Comparison of ENCODE assay signal across 2 cellular contexts in genomic region chr16:14495213-14496046, GRCh38.
TF ChIP-seq lines count a peak whose summit lies in the region.

No MANE protein-coding gene starts in this region.

TF ChIP-seq in HepG2, 621 proteins besides CTCF, POLR2A, EP300 and RAD21 (continues in another document):
- TF ChIP-seq FOXP4 (CRISPR knock-in tag; IDR thresholded peaks at IDR 0.05) (0 out of 2 replicates have a peak, but pooled peaks have one; percentile 30), CHD4 (IDR thresholded peaks at IDR 0.05; ENCODE audit: borderline replicate concordance, low read length) (no peak), ZBTB43 (CRISPR knock-in tag; conservative IDR thresholded peaks at IDR 0.05) (no peak), ELF3 (CRISPR knock-in tag; IDR thresholded peaks at IDR 0.05) (no peak), POLR2AphosphoS5 (IDR thresholded peaks at IDR 0.05; ENCODE audit: low read depth, low read length) (no peak), ZMYM3 (CRISPR knock-in tag; IDR thresholded peaks at IDR 0.05) (peak; percentile 72), ZZZ3 (CRISPR knock-in tag; IDR thresholded peaks at IDR 0.05; ENCODE audit: borderline replicate concordance) (no peak), ZNF605 (CRISPR knock-in tag; IDR thresholded peaks at IDR 0.05) (0 out of 2 replicates have a peak, but pooled peaks have one; percentile 24), ZMAT3 (CRISPR knock-in tag; conservative IDR thresholded peaks at IDR 0.05) (no peak), FOXK2 (IDR thresholded peaks at IDR 0.05) (no peak), NR1H2 (CRISPR knock-in tag; IDR thresholded peaks at IDR 0.05; ENCODE audit: borderline replicate concordance, low read depth) (no peak), NFE2L1 (CRISPR knock-in tag; IDR thresholded peaks at IDR 0.05; ENCODE audit: borderline replicate concordance) (no peak), ZIK1 (CRISPR knock-in tag; IDR thresholded peaks at IDR 0.05; ENCODE audit: borderline replicate concordance, low read depth) (no peak), ZNF121 (CRISPR knock-in tag; IDR thresholded peaks at IDR 0.05) (peak; percentile 96), ZBTB39 (CRISPR knock-in tag; IDR thresholded peaks at IDR 0.05) (no peak), DRAP1 (CRISPR knock-in tag; IDR thresholded peaks at IDR 0.05) (no peak), TEAD3 (CRISPR knock-in tag; optimal IDR thresholded peaks at IDR 0.05; ENCODE audit: borderline replicate concordance) (peak; percentile 60), ZBTB4 (CRISPR knock-in tag; IDR thresholded peaks at IDR 0.05; ENCODE audit: borderline replicate concordance) (0 out of 2 replicates have a peak, but pooled peaks have one; percentile 25), REXO4 (CRISPR knock-in tag; IDR thresholded peaks at IDR 0.05; ENCODE audit: borderline replicate concordance) (no peak), IRF2 (CRISPR knock-in tag; IDR thresholded peaks at IDR 0.05) (no peak), DMAP1 (CRISPR knock-in tag; IDR thresholded peaks at IDR 0.05) (no peak)

TF ChIP-seq in SK-N-SH treated with all-trans-retinoic acid at 6 μM for 48 hours, 23 proteins besides CTCF, POLR2A, EP300 and RAD21:
- TF ChIP-seq CSRNP3 (CRISPR knock-in tag; IDR thresholded peaks at IDR 0.05) (no peak), BACH2 (CRISPR knock-in tag; IDR thresholded peaks at IDR 0.05; ENCODE audit: borderline replicate concordance) (no peak), ZNF565 (CRISPR knock-in tag; conservative IDR thresholded peaks at IDR 0.05; ENCODE audit: low read depth) (no peak), GLIS3 (CRISPR knock-in tag; IDR thresholded peaks at IDR 0.05) (no peak), ZFP3 (CRISPR knock-in tag; IDR thresholded peaks at IDR 0.05) (no peak), ARNTL (CRISPR knock-in tag; IDR thresholded peaks at IDR 0.05; ENCODE audit: borderline replicate concordance, low read depth) (no peak), PATZ1 (CRISPR knock-in tag; IDR thresholded peaks at IDR 0.05; ENCODE audit: borderline replicate concordance) (no peak), CSDC2 (CRISPR knock-in tag; IDR thresholded peaks at IDR 0.05) (no peak), PPARA (CRISPR knock-in tag; IDR thresholded peaks at IDR 0.05; ENCODE audit: borderline replicate concordance) (no peak), ESRRG (CRISPR knock-in tag; IDR thresholded peaks at IDR 0.05) (no peak), OSR1 (CRISPR knock-in tag; IDR thresholded peaks at IDR 0.05) (no peak), POU6F1 (CRISPR knock-in tag; IDR thresholded peaks at IDR 0.05; ENCODE audit: borderline replicate concordance, low read depth) (no peak), RARB (CRISPR knock-in tag; IDR thresholded peaks at IDR 0.05) (no peak), ZC3H10 (CRISPR knock-in tag; IDR thresholded peaks at IDR 0.05) (no peak)
